Comparison of ENCODE assay signal across 18 cellular contexts in the genomic region with DNA sequence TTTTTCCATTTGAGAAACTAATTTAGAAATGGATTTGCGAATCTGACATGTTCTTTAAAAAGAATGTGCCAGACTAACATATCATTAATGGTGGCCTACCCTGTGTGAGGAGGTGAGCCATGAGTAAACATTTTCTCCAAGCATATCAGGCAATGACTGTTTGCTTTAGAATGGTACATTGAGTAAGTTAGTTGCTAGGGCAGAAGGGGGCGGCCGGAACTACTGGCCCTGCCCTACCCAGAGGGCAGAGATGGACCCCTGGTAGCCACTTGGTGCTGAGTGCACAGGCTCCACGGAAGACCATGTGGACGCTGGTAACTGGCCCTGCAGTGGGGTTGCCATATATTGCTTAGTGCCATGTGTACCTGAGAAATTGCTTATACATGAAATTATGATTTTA. TPM values are rescaled to one million over a fixed set of nuclear protein-coding genes. Genes with fewer than 3 reads are reported as not detected.
DNase-seq lines count a peak whose midpoint lies in the region; FAIRE-seq and TF ChIP-seq lines count a peak whose summit lies in the region.
"Had no signal": no experiment of that assay in that cellular context is flagged by ENCODE, and none has a peak within 500 bp of the region (broad histone marks: within the 10 kb centered on the region; RNA-seq: fewer than 3 reads in every experiment).

No MANE protein-coding gene starts in this region.

- no peak for TF ChIP-seq POLR2A in suprapubic skin (IDR thresholded peaks at IDR 0.05)

- no peak for TF ChIP-seq EP300 in suprapubic skin (IDR thresholded peaks at IDR 0.05)

- intact Hi-C loops in OCI-LY7 (cut with micrococcal nuclease; ENCODE audit: unreplicated experiment), result no loop called here

- POLR2A ChIA-PET in OCI-LY7 (lab: Charles Lee), result interaction anchor here (0.8 to 1.0 kb wide), 2 partner anchors 75 to 241 kb away, joined by 3 to 4 read pairs; no protein-coding TSS in a partner anchor

- H4K20me1 ChIP-seq in OCI-LY7 (ENCODE audit: insufficient read depth, low read length), result no peaks in the 10 kb centered on the region

- no peaks in the 10 kb centered on the region for H3K79me2 ChIP-seq in OCI-LY7 (ENCODE audit: insufficient read depth, low read depth, low read length)

- H3K27me3 ChIP-seq in suprapubic skin, result no peaks in the 10 kb centered on the region
- H3K27me3 ChIP-seq: heart right ventricle, tibial artery had no signal

- H3K27ac Mint-ChIP-seq in progenitor cell of endocrine pancreas, result peak overlapping the region; percentile 24

- no peak for TF ChIP-seq CTCF in OCI-LY7 (conservative IDR thresholded peaks at IDR 0.05; ENCODE audit: low read length)
- no peak for TF ChIP-seq CTCF in epithelial cell of esophagus (IDR thresholded peaks at IDR 0.05; ENCODE audit: insufficient read depth, low read depth, low read length, missing control alignments)
- TF ChIP-seq CTCF in progenitor cell of endocrine pancreas (IDR thresholded peaks at IDR 0.05; ENCODE audit: unreplicated experiment), result no peak
- TF ChIP-seq CTCF in suprapubic skin (IDR thresholded peaks at IDR 0.05), result no peak

- FAIRE-seq in GM19239 (lab: Jason Lieb, UNC), result peak; percentile 82

- H2AFZ ChIP-seq in OCI-LY7 (ENCODE audit: low read length), result no peak overlapping the region; the same call in 1 of the 2 replicates
- H2AFZ ChIP-seq: PC-9 had no signal

- H3K4me3 ChIP-seq in OCI-LY7 (ENCODE audit: low read depth, low read length, poor library complexity, severe bottlenecking) (no peak overlapping the region), epithelial cell of esophagus (ENCODE audit: low read length) (no peak overlapping the region), suprapubic skin (no peak overlapping the region)
- H3K4me3 ChIP-seq: heart right ventricle, PC-9, skin epidermis, tibial artery had no signal

- no peaks in the 10 kb centered on the region for H3K9me2 ChIP-seq in OCI-LY7 (ENCODE audit: insufficient read depth, low read length)

- H3K4me1 Mint-ChIP-seq in progenitor cell of endocrine pancreas (ENCODE audit: low read depth), result peaks cover 56% of the 10 kb centered on the region

- peak overlapping the region; percentile 43; the same call in 1 of the 2 replicates for H3K4me2 ChIP-seq in OCI-LY7 (ENCODE audit: low read length)
- H3K4me2 ChIP-seq: PC-9 had no signal

- H3K9me3 Mint-ChIP-seq in progenitor cell of endocrine pancreas (ENCODE audit: low read depth), result no peaks in the 10 kb centered on the region
- H3K9me3 Mint-ChIP-seq: activated T-cell treated with anti-CD3 and anti-CD28 coated beads, Interleukin-2, amount 50 U/mL, for 4 hours had no signal

- H3K4me3 Mint-ChIP-seq in progenitor cell of endocrine pancreas (ENCODE audit: low read depth), result peak overlapping the region; percentile 1

- CTCF ChIA-PET in OCI-LY7 (lab: Charles Lee; ENCODE audit: unreplicated experiment), result no interaction called here

- BruUV-seq in OCI-LY7 (replicated peaks; lab: Mats Ljungman, UMichigan), result no TSS peak

- H3K9me3 ChIP-seq in OCI-LY7 (ENCODE audit: low read length), result no peaks in the 10 kb centered on the region
- H3K9me3 ChIP-seq in suprapubic skin, result no peaks in the 10 kb centered on the region
- H3K9me3 ChIP-seq: heart right ventricle, tibial artery had no signal

- peaks cover 13% of the 10 kb centered on the region for H3K4me1 ChIP-seq in OCI-LY7 (ENCODE audit: insufficient read depth, low read length, poor library complexity, severe bottlenecking)
- H3K4me1 ChIP-seq in suprapubic skin, result peaks cover 40% of the 10 kb centered on the region

- no peaks in the 10 kb centered on the region for H3K27me3 Mint-ChIP-seq in progenitor cell of endocrine pancreas

- no peaks in the 10 kb centered on the region for H3K36me3 ChIP-seq in OCI-LY7 (ENCODE audit: insufficient read depth, low read length)
- no peaks in the 10 kb centered on the region for H3K36me3 ChIP-seq in suprapubic skin
- H3K36me3 ChIP-seq: heart right ventricle, tibial artery had no signal

- DNase-seq in GM19239 (ENCODE audit: insufficient read length, low spot score) (no peak), OCI-LY7 (ENCODE audit: low spot score) (no peak), epithelial cell of esophagus (ENCODE audit: low read depth) (peak; percentile 22), progenitor cell of endocrine pancreas (ENCODE audit: low spot score, unreplicated experiment) (no peak), DMS114 treated with DMSO at 0.1 percent for 48 hours (lab: John Stamatoyannopoulos, UW; ENCODE audit: unreplicated experiment) (no peak), Ammon's horn (ENCODE audit: low spot score) (no peak), suprapubic skin (ENCODE audit: low spot score in 2 of 2) (no peak)
- DNase-seq: activated T-cell treated with anti-CD3 and anti-CD28 coated beads, Interleukin-2, amount 50 U/mL, for 4 hours; C1 segment of cervical spinal cord; DND-41; effector CD4-positive, alpha-beta T cell; heart right ventricle; islet precursor cell; NCI-H1694 treated with DMSO at 0.1 percent for 48 hours; nucleus accumbens; PC-9; tibial artery had no signal

- H3K27ac ChIP-seq in OCI-LY7 (ENCODE audit: low read depth, low read length, poor library complexity, severe bottlenecking) (no peak overlapping the region), suprapubic skin (no peak overlapping the region)
- H3K27ac ChIP-seq: PC-9 had no signal

- 93% methylated on average over 5 of the region's 5 CpGs for WGBS in suprapubic skin

- no peaks in the 10 kb centered on the region for H3K36me3 Mint-ChIP-seq in progenitor cell of endocrine pancreas (ENCODE audit: insufficient read depth)

RNA-seq across cellular contexts. Expression of a gene that starts 8.6 kb away (rescaled TPM):
- total RNA-seq in OCI-LY7 (2014; rRNA removed; shearing (Covaris generic)), result 0.09 and 0.15 TPM in 2 replicates
- total RNA-seq in OCI-LY7 (2022) (1.0 and 1.2 TPM in 2 replicates), progenitor cell of endocrine pancreas (53.8 and 56.0 TPM in 2 replicates), suprapubic skin (10 to 100 TPM; 21.4 to 31.7 (median 28.1) TPM)

RNA-seq across cellular contexts. Expression of a gene that starts 54.2 kb away (rescaled TPM):
- 27.3 and 29.9 TPM in 2 replicates for total RNA-seq in OCI-LY7 (2014; rRNA removed; shearing (Covaris generic))
- total RNA-seq in OCI-LY7 (2022) (21.2 and 25.0 TPM in 2 replicates), progenitor cell of endocrine pancreas (42.9 and 49.2 TPM in 2 replicates), suprapubic skin (10 to 100 TPM in 3 of 4 donors, 1 to 10 TPM in 1; 8.1 to 18.9 (median 12.6) TPM)

Comparison
In these comparisons a context has a peak if more than half of its experiments do, and no peak if none do; other contexts are left out.
1. RNA of a gene that starts 8.6 kb away (total RNA-seq): 53.8 to 56.0 TPM in progenitor cell of endocrine pancreas and 21.4 to 31.7 TPM in suprapubic skin; 0.09 to 1.2 TPM in OCI-LY7; every median in the first group is over 10 times any median in the second.